Comparison of ENCODE assay signal across 1 cellular context in genomic region chr14:68932219-68932618, GRCh38.
TF ChIP-seq lines count a peak whose summit lies in the region.

No MANE protein-coding gene starts in this region.

TF ChIP-seq in IMR-90, 13 proteins besides CTCF, POLR2A, EP300 and RAD21:
- TF ChIP-seq MAZ (IDR thresholded peaks at IDR 0.05; ENCODE audit: borderline replicate concordance, low read depth, low read length) = no peak
- TF ChIP-seq NFE2L2 (IDR thresholded peaks at IDR 0.05; ENCODE audit: low read depth, low read length) = no peak
- no peak for TF ChIP-seq MAFK (IDR thresholded peaks at IDR 0.05; ENCODE audit: low read depth, low read length)
- TF ChIP-seq BHLHE40 (IDR thresholded peaks at IDR 0.05; ENCODE audit: low read depth, low read length) = no peak
- TF ChIP-seq CEBPB (IDR thresholded peaks at IDR 0.05; ENCODE audit: low read depth, low read length) = no peak
- TF ChIP-seq USF2 (IDR thresholded peaks at IDR 0.05; ENCODE audit: low read depth, low read length) = no peak
- no peak for TF ChIP-seq FOS (IDR thresholded peaks at IDR 0.05; ENCODE audit: low read depth, low read length)
- no peak for TF ChIP-seq CHD1 (IDR thresholded peaks at IDR 0.05; ENCODE audit: low read depth, low read length)
- TF ChIP-seq SMC3 (IDR thresholded peaks at IDR 0.05; ENCODE audit: low read depth, low read length) = no peak
- no peak for TF ChIP-seq MXI1 (IDR thresholded peaks at IDR 0.05; ENCODE audit: borderline replicate concordance, low read depth, low read length)
- no peak for TF ChIP-seq RCOR1 (IDR thresholded peaks at IDR 0.05; ENCODE audit: insufficient replicate concordance, low read length)
- TF ChIP-seq RFX5 (IDR thresholded peaks at IDR 0.05; ENCODE audit: low read depth, low read length) = no peak
- no peak for TF ChIP-seq ELK1 (IDR thresholded peaks at IDR 0.05; ENCODE audit: borderline replicate concordance, low read depth, low read length)
